1 cellular context compared by ENCODE assay signal in the genomic region with DNA sequence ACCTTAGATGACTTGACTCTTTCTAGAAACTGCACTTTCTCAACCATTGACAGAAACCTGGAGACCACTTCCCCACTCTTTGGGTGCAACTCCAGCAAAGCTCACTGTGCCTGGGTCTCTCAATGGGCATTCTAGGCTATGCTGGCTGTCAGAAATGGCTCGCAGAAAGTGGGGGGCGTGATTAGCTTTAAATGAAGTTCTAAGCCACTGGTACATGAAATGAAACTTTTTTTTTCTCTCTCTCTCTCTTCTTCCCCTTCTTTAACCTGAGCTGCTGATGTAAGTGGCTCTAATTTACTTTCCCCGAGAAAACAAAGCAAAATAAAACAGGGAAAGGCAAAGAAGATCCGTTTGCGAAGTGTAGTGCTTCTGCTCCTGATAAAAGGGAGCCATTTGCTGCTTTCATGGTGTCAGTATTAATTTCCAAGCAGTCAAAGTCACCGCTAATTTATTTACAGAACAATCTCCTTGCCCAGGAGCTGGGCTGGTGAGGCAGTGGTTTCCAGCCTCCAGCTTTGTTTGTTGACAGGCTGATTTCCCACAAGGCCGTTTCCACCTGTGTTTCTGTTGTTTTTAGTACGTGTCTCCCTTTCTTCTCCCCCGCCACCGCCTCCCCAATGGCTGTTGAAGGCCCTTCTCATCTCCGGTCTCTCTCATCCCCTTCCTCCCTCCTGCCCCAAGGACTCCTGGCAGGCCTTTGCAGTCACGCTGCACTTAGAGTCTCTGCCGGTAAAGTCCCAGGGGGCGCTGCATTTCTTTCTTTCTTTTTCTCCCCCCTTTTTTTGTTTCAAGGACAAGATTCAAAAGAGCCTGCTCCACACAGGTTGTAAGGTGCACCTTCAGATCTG.
TF ChIP-seq lines count a peak whose summit lies in the region.

No MANE protein-coding gene starts in this region.

TF ChIP-seq in HCT116, 20 proteins besides CTCF, POLR2A, EP300 and RAD21 (continued from another document):
- TF ChIP-seq ZBTB33 (IDR thresholded peaks at IDR 0.05; ENCODE audit: extremely low read depth, insufficient replicate concordance, low read length) = no peak
